In the genomic region with DNA sequence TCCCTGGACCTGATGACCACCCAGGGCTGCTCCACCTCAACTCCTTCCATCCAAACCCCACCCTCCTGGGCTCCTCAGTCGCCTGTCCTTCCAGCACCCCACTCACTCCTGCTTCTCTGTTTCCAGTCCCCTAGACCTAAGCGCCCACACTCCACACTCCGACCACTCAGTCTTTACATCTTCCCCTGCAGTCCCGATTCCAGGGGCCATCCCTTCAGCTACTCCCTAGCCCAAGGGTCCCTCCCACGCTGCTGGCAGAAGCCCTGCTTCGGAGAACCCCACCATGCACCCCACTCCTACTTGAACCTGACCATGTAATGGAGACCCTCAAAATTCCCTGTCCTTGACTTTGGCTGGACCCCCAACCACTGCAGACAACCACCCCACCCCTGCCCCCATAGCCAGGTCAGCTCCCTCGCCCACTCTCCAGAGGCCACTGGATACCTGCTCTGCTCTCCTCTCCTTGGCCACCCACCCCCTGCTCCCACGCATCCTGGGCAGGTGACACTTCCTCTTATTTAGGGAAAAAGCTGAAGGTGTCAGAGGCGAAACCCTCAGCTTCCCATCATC, we compare ENCODE assay signal across 34 cellular contexts. TPM values are rescaled to one million over a fixed set of nuclear protein-coding genes. Genes with fewer than 3 reads are reported as not detected.
"Had no signal": no experiment of that assay in that cellular context is flagged by ENCODE, and none has a peak within 500 bp of the region (broad histone marks: within the 10 kb centered on the region; RNA-seq: fewer than 3 reads in every experiment).

No MANE protein-coding gene starts in this region.

- H3K27ac Mint-ChIP-seq: activated CD4-positive, alpha-beta memory T cell treated with anti-CD3 and anti-CD28 coated beads for 36 hours; activated CD4-positive, alpha-beta T cell treated with anti-CD3 and anti-CD28 coated beads for 36 hours; activated CD4-positive, alpha-beta T cell treated with anti-CD3 and anti-CD28 coated beads, Interleukin-2, amount 10 ng/mL, durations not matched to agents 24 days and 14 days; activated CD8-positive, alpha-beta memory T cell treated with anti-CD3 and anti-CD28 coated beads, Interleukin-2, amount 10 ng/mL, durations not matched to agents 7 days and 5 days; activated CD8-positive, alpha-beta T cell treated with anti-CD3 and anti-CD28 coated beads, Interleukin-2, amount 10 ng/mL, durations not matched to agents 7 days and 5 days; activated naive CD8-positive, alpha-beta T cell treated with anti-CD3 and anti-CD28 coated beads for 36 hours; activated naive CD8-positive, alpha-beta T cell treated with anti-CD3 and anti-CD28 coated beads, Interleukin-2, amount 50 U/mL, for 24 hours; activated T-cell treated with anti-CD3 and anti-CD28 coated beads, Interleukin-2, amount 50 U/mL, for 24 hours; activated T-cell treated with anti-CD3 and anti-CD28 coated beads, Interleukin-2, amount 50 U/mL, for 72 hours; effector memory CD8-positive, alpha-beta T cell had no signal

- DNase-seq: activated CD4-positive, alpha-beta memory T cell treated with anti-CD3 and anti-CD28 coated beads for 36 hours; activated CD4-positive, alpha-beta T cell treated with anti-CD3 and anti-CD28 coated beads for 36 hours; activated CD4-positive, alpha-beta T cell treated with anti-CD3 and anti-CD28 coated beads, Interleukin-2, amount 10 ng/mL, durations not matched to agents 24 days and 14 days; activated CD4-positive, CD25-positive, alpha-beta regulatory T cell; activated CD4-positive, CD25-positive, alpha-beta regulatory T cell treated with anti-CD3 and anti-CD28 coated beads, Interleukin-2, amount 50 U/mL, for 72 hours; activated CD8-positive, alpha-beta memory T cell treated with anti-CD3 and anti-CD28 coated beads, Interleukin-2, amount 10 ng/mL, durations not matched to agents 7 days and 5 days; activated CD8-positive, alpha-beta memory T cell treated with anti-CD3 and anti-CD28 coated beads, Interleukin-2, amount 50 U/mL, for 4 hours; activated CD8-positive, alpha-beta T cell treated with anti-CD3 and anti-CD28 coated beads, Interleukin-2, amount 10 ng/mL, durations not matched to agents 7 days and 5 days; activated gamma-delta T cell; activated naive CD4-positive, alpha-beta T cell; activated naive CD4-positive, alpha-beta T cell treated with anti-CD3 and anti-CD28 coated beads, Interleukin-2, amount 50 U/mL, for 16 hours; activated naive CD8-positive, alpha-beta T cell treated with anti-CD3 and anti-CD28 coated beads for 36 hours; activated naive CD8-positive, alpha-beta T cell treated with anti-CD3 and anti-CD28 coated beads, Interleukin-2, amount 50 U/mL, for 24 hours; activated T-cell treated with anti-CD3 and anti-CD28 coated beads, Interleukin-2, amount 50 U/mL, for 24 hours; activated T-cell treated with anti-CD3 and anti-CD28 coated beads, Interleukin-2, amount 50 U/mL, for 72 hours; adrenal gland; amygdala; aorta; body of pancreas; caudate nucleus; cortex of kidney; dermis blood vessel endothelial cell; effector CD4-positive, alpha-beta T cell; effector memory CD8-positive, alpha-beta T cell; erythroblast; foreskin keratinocyte; gastrocnemius medialis; glutamatergic neuron; T-helper 2 cell had no signal

- H3K4me1 ChIP-seq: adrenal gland, body of pancreas, esophagus muscularis mucosa, gastrocnemius medialis, heart left ventricle had no signal

- H3K27ac ChIP-seq: adrenal gland, body of pancreas, esophagus muscularis mucosa, foreskin keratinocyte, gastrocnemius medialis, heart left ventricle had no signal

- H3K4me1 Mint-ChIP-seq: activated CD4-positive, alpha-beta T cell treated with anti-CD3 and anti-CD28 coated beads for 36 hours; activated CD4-positive, alpha-beta T cell treated with anti-CD3 and anti-CD28 coated beads, Interleukin-2, amount 10 ng/mL, durations not matched to agents 24 days and 14 days; activated naive CD8-positive, alpha-beta T cell treated with anti-CD3 and anti-CD28 coated beads for 36 hours; activated naive CD8-positive, alpha-beta T cell treated with anti-CD3 and anti-CD28 coated beads, Interleukin-2, amount 50 U/mL, for 24 hours had no signal

- H3K27me3 Mint-ChIP-seq: activated CD4-positive, alpha-beta memory T cell treated with anti-CD3 and anti-CD28 coated beads for 36 hours; activated CD4-positive, alpha-beta T cell treated with anti-CD3 and anti-CD28 coated beads for 36 hours; activated CD4-positive, alpha-beta T cell treated with anti-CD3 and anti-CD28 coated beads, Interleukin-2, amount 10 ng/mL, durations not matched to agents 24 days and 14 days; activated CD8-positive, alpha-beta memory T cell treated with anti-CD3 and anti-CD28 coated beads, Interleukin-2, amount 10 ng/mL, durations not matched to agents 7 days and 5 days; activated naive CD8-positive, alpha-beta T cell treated with anti-CD3 and anti-CD28 coated beads for 36 hours; activated naive CD8-positive, alpha-beta T cell treated with anti-CD3 and anti-CD28 coated beads, Interleukin-2, amount 50 U/mL, for 24 hours; activated T-cell treated with anti-CD3 and anti-CD28 coated beads, Interleukin-2, amount 50 U/mL, for 24 hours; effector memory CD8-positive, alpha-beta T cell had no signal

- FAIRE-seq: colon had no signal

- ATAC-seq: activated CD4-positive, alpha-beta T cell treated with anti-CD3 and anti-CD28 coated beads for 36 hours; activated CD8-positive, alpha-beta memory T cell treated with anti-CD3 and anti-CD28 coated beads, Interleukin-2, amount 10 ng/mL, durations not matched to agents 7 days and 5 days; activated CD8-positive, alpha-beta T cell treated with anti-CD3 and anti-CD28 coated beads, Interleukin-2, amount 10 ng/mL, durations not matched to agents 7 days and 5 days; activated naive CD8-positive, alpha-beta T cell treated with anti-CD3 and anti-CD28 coated beads, Interleukin-2, amount 50 U/mL, for 24 hours; activated T-cell treated with anti-CD3 and anti-CD28 coated beads, Interleukin-2, amount 50 U/mL, for 72 hours; body of pancreas; effector memory CD8-positive, alpha-beta T cell; foreskin keratinocyte; gastrocnemius medialis; heart left ventricle had no signal

- H3K9me3 Mint-ChIP-seq: activated CD4-positive, alpha-beta memory T cell treated with anti-CD3 and anti-CD28 coated beads for 36 hours; activated CD4-positive, alpha-beta T cell treated with anti-CD3 and anti-CD28 coated beads, Interleukin-2, amount 10 ng/mL, durations not matched to agents 24 days and 14 days; activated naive CD8-positive, alpha-beta T cell treated with anti-CD3 and anti-CD28 coated beads for 36 hours; activated naive CD8-positive, alpha-beta T cell treated with anti-CD3 and anti-CD28 coated beads, Interleukin-2, amount 50 U/mL, for 24 hours; activated T-cell treated with anti-CD3 and anti-CD28 coated beads, Interleukin-2, amount 50 U/mL, for 24 hours; activated T-cell treated with anti-CD3 and anti-CD28 coated beads, Interleukin-2, amount 50 U/mL, for 72 hours; effector memory CD8-positive, alpha-beta T cell had no signal

- H3K36me3 Mint-ChIP-seq: activated CD4-positive, alpha-beta memory T cell treated with anti-CD3 and anti-CD28 coated beads for 36 hours; activated CD8-positive, alpha-beta memory T cell treated with anti-CD3 and anti-CD28 coated beads, Interleukin-2, amount 10 ng/mL, durations not matched to agents 7 days and 5 days; activated naive CD8-positive, alpha-beta T cell treated with anti-CD3 and anti-CD28 coated beads for 36 hours had no signal

- H3K4me3 Mint-ChIP-seq: activated CD4-positive, alpha-beta memory T cell treated with anti-CD3 and anti-CD28 coated beads for 36 hours; activated CD4-positive, alpha-beta T cell treated with anti-CD3 and anti-CD28 coated beads for 36 hours; activated CD4-positive, alpha-beta T cell treated with anti-CD3 and anti-CD28 coated beads, Interleukin-2, amount 10 ng/mL, durations not matched to agents 24 days and 14 days; activated CD8-positive, alpha-beta memory T cell treated with anti-CD3 and anti-CD28 coated beads, Interleukin-2, amount 10 ng/mL, durations not matched to agents 7 days and 5 days; activated CD8-positive, alpha-beta T cell treated with anti-CD3 and anti-CD28 coated beads, Interleukin-2, amount 10 ng/mL, durations not matched to agents 7 days and 5 days; activated naive CD8-positive, alpha-beta T cell treated with anti-CD3 and anti-CD28 coated beads for 36 hours; activated naive CD8-positive, alpha-beta T cell treated with anti-CD3 and anti-CD28 coated beads, Interleukin-2, amount 50 U/mL, for 24 hours; activated T-cell treated with anti-CD3 and anti-CD28 coated beads, Interleukin-2, amount 50 U/mL, for 24 hours; activated T-cell treated with anti-CD3 and anti-CD28 coated beads, Interleukin-2, amount 50 U/mL, for 72 hours; effector memory CD8-positive, alpha-beta T cell had no signal

- H3K9me3 ChIP-seq: adrenal gland, body of pancreas, esophagus muscularis mucosa, gastrocnemius medialis, heart left ventricle had no signal

- H3K4me3 ChIP-seq: adrenal gland, body of pancreas, esophagus muscularis mucosa, gastrocnemius medialis, heart left ventricle had no signal

- H3K27me3 ChIP-seq: adrenal gland, body of pancreas, esophagus muscularis mucosa, foreskin keratinocyte, gastrocnemius medialis, heart left ventricle had no signal

RNA-seq across cellular contexts. Expression of a gene that starts 28.2 kb away (rescaled TPM):
- total RNA-seq: activated CD4-positive, alpha-beta memory T cell treated with anti-CD3 and anti-CD28 coated beads for 36 hours; activated CD4-positive, alpha-beta T cell treated with anti-CD3 and anti-CD28 coated beads for 36 hours; activated CD4-positive, alpha-beta T cell treated with anti-CD3 and anti-CD28 coated beads, Interleukin-2, amount 10 ng/mL, durations not matched to agents 24 days and 14 days; activated CD8-positive, alpha-beta memory T cell treated with anti-CD3 and anti-CD28 coated beads, Interleukin-2, amount 10 ng/mL, durations not matched to agents 7 days and 5 days; activated CD8-positive, alpha-beta T cell treated with anti-CD3 and anti-CD28 coated beads, Interleukin-2, amount 10 ng/mL, durations not matched to agents 7 days and 5 days; activated naive CD8-positive, alpha-beta T cell treated with anti-CD3 and anti-CD28 coated beads for 36 hours; aorta; chondrocyte; dermis blood vessel endothelial cell; esophagus muscularis mucosa; foreskin keratinocyte; gastrocnemius medialis; heart left ventricle; T-helper 1 cell treated with Interleukin-12 subunit alpha and Interleukin-12 subunit beta and Interleukin-4 antibody, amounts not matched to agents 30 ng/mL and 1 ng/mL, for 36 hours had no signal
- polyA plus RNA-seq: aorta, foreskin keratinocyte, heart left ventricle had no signal
